Comparison of ENCODE assay signal across 16 cellular contexts in the genomic region with DNA sequence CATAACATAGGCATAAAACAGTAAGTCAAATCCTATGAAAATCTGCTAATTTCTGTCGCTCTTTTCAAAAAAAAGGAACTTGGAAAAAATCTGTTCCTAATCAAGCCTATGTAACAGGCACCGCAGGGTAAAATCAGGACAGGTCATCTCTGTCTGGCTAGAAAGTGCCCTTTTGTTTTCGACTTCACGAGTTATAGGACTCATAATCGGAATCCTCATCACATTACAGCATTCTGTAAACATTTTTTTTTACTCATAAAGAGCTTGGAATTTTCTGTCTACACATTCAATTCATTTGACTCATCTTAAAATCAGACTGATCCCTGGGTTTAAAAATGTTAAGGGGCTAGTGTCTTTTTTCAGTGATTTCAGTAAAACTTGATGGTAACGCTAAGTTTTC.
DNase-seq lines count a peak whose midpoint lies in the region; ATAC-seq and TF ChIP-seq lines count a peak whose summit lies in the region.
"Had no signal": no experiment of that assay in that cellular context is flagged by ENCODE, and none has a peak within 500 bp of the region (broad histone marks: within the 10 kb centered on the region; RNA-seq: fewer than 3 reads in every experiment).

No MANE protein-coding gene starts in this region.

- in situ Hi-C loops in brain microvascular endothelial cell (cut with HindIII; ENCODE audit: low pct_ligation_motif_present, low sequenced_read_pairs): no loop called here

- no peak overlapping the region for H3K4me3 Mint-ChIP-seq in naive thymus-derived CD8-positive, alpha-beta T cell
- H3K4me3 Mint-ChIP-seq: activated T-cell treated with anti-CD3 and anti-CD28 coated beads, Interleukin-2, amount 50 U/mL, for 4 hours; brain; CD14-positive monocyte; stimulated activated naive CD8-positive, alpha-beta T cell treated with anti-CD3 and anti-CD28 coated beads, Interleukin-15, Interleukin-2, amounts not matched to agents 100 ng/mL and 50 ng/mL, for 24 hours had no signal

- H3K27ac Mint-ChIP-seq in naive thymus-derived CD8-positive, alpha-beta T cell: no peak overlapping the region
- H3K27ac Mint-ChIP-seq: CD14-positive monocyte; stimulated activated naive CD8-positive, alpha-beta T cell treated with anti-CD3 and anti-CD28 coated beads, Interleukin-15, Interleukin-2, amounts not matched to agents 100 ng/mL and 50 ng/mL, for 24 hours had no signal

- peaks cover 55% of the 10 kb centered on the region for H3K4me1 ChIP-seq in muscle layer of colon (ENCODE audit: insufficient read depth, low read length)

- DNase-seq in AG08396 (ENCODE audit: low spot score) (peak; percentile 33), HS-27A (ENCODE audit: low read depth) (peak; percentile 69), brain microvascular endothelial cell (peak; percentile 81), hippocampal formation (lab: John Stamatoyannopoulos, UW) (no peak), T-helper 1 cell (no peak)
- DNase-seq in naive thymus-derived CD8-positive, alpha-beta T cell: no peak
- DNase-seq: activated T-cell treated with anti-CD3 and anti-CD28 coated beads, Interleukin-2, amount 50 U/mL, for 4 hours; GDM1; midbrain; NCI-H1930 had no signal

- H3K36me3 Mint-ChIP-seq in naive thymus-derived CD8-positive, alpha-beta T cell: no peaks in the 10 kb centered on the region
- H3K36me3 Mint-ChIP-seq: CD14-positive monocyte had no signal

- no peaks in the 10 kb centered on the region for H3K9me3 ChIP-seq in muscle layer of colon (ENCODE audit: low read length)

- peak overlapping the region; percentile 77 for H3K27ac ChIP-seq in brain microvascular endothelial cell
- H3K27ac ChIP-seq in muscle layer of colon (ENCODE audit: low read depth, low read length): peak overlapping the region; percentile 75
- H3K27ac ChIP-seq: KMS-11 had no signal

- H3K9ac ChIP-seq in muscle layer of colon (ENCODE audit: low read length): no peak overlapping the region
- H3K9ac ChIP-seq: KMS-11 had no signal

- H3K27me3 Mint-ChIP-seq in naive thymus-derived CD8-positive, alpha-beta T cell: peaks cover 0 to 2% (median 0%) of the 10 kb centered on the region in 5 donors
- H3K27me3 Mint-ChIP-seq: brain; stimulated activated naive CD8-positive, alpha-beta T cell treated with anti-CD3 and anti-CD28 coated beads, Interleukin-15, Interleukin-2, amounts not matched to agents 100 ng/mL and 50 ng/mL, for 24 hours had no signal

- no peaks in the 10 kb centered on the region for H3K36me3 ChIP-seq in brain microvascular endothelial cell (replicated peaks)
- H3K36me3 ChIP-seq in muscle layer of colon (ENCODE audit: insufficient read depth, low read length): no peaks in the 10 kb centered on the region

- H3K4me3 ChIP-seq in brain microvascular endothelial cell (ENCODE audit: low read depth, low read length): no peak overlapping the region
- H3K4me3 ChIP-seq in muscle layer of colon (ENCODE audit: low read depth in 1 of 2, low read length in 2 of 2): no peak overlapping the region

- H3K9me3 Mint-ChIP-seq in naive thymus-derived CD8-positive, alpha-beta T cell: no peaks in the 10 kb centered on the region
- H3K9me3 Mint-ChIP-seq: activated T-cell treated with anti-CD3 and anti-CD28 coated beads, Interleukin-2, amount 50 U/mL, for 4 hours; stimulated activated naive CD8-positive, alpha-beta T cell treated with anti-CD3 and anti-CD28 coated beads, Interleukin-15, Interleukin-2, amounts not matched to agents 100 ng/mL and 50 ng/mL, for 24 hours had no signal

- TF ChIP-seq CTCF in brain microvascular endothelial cell (IDR thresholded peaks at IDR 0.05; ENCODE audit: low read depth, low read length, missing control alignments): no peak

- H3K27me3 ChIP-seq in brain microvascular endothelial cell (replicated peaks) (no peaks in the 10 kb centered on the region), muscle layer of colon (ENCODE audit: control insufficient read depth in 1 of 2, insufficient read depth in 2 of 2, low read length in 2 of 2) (no peaks in the 10 kb centered on the region)

- no peak for ATAC-seq in naive thymus-derived CD8-positive, alpha-beta T cell
- no peak for ATAC-seq in HG03097 (IDR thresholded peaks at IDR 0.05; ENCODE audit: low FRiP score, unreplicated experiment)
- ATAC-seq: activated T-cell treated with anti-CD3 and anti-CD28 coated beads, Interleukin-2, amount 50 U/mL, for 4 hours had no signal

- no peaks in the 10 kb centered on the region for H3K4me1 Mint-ChIP-seq in naive thymus-derived CD8-positive, alpha-beta T cell
- H3K4me1 Mint-ChIP-seq: CD14-positive monocyte had no signal

- POLR2A ChIA-PET in naive thymus-derived CD8-positive, alpha-beta T cell (lab: Charles Lee): no interaction called here

Comparison
In these comparisons a context has a peak if more than half of its experiments do, and no peak if none do; other contexts are left out.
1. DNase-seq: peak in AG08396 (single experiment), HS-27A (single experiment) and brain microvascular endothelial cell (single experiment); none in hippocampal formation (0 of 2), naive thymus-derived CD8-positive, alpha-beta T cell (0 of 10) and T-helper 1 cell (0 of 5).